2 cellular contexts compared by ENCODE assay signal in genomic region chr4:67871867-67872266, GRCh38.
TF ChIP-seq lines count a peak whose summit lies in the region.

No MANE protein-coding gene starts in this region.

TF ChIP-seq in WTC11, 78 proteins besides CTCF, POLR2A, EP300 and RAD21:
- no peak for TF ChIP-seq ZNF532 (CRISPR knock-in tag; IDR thresholded peaks at IDR 0.05; ENCODE audit: borderline replicate concordance)
- no peak for TF ChIP-seq ZNF263 (CRISPR knock-in tag; IDR thresholded peaks at IDR 0.05; ENCODE audit: low read depth)
- TF ChIP-seq ZNF425 (CRISPR knock-in tag; conservative IDR thresholded peaks at IDR 0.05) = no peak
- TF ChIP-seq, protein P1, sequence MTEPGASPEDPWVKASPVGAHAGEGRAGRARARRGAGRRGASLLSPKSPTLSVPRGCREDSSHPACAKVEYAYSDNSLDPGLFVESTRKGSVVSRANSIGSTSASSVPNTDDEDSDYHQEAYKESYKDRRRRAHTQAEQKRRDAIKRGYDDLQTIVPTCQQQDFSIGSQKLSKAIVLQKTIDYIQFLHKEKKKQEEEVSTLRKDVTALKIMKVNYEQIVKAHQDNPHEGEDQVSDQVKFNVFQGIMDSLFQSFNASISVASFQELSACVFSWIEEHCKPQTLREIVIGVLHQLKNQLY (CRISPR knock-in tag; IDR thresholded peaks at IDR 0.05) = no peak
- no peak for TF ChIP-seq ZNF396 (CRISPR knock-in tag; IDR thresholded peaks at IDR 0.05; ENCODE audit: borderline replicate concordance)
- no peak for TF ChIP-seq ZNF423 (CRISPR knock-in tag; IDR thresholded peaks at IDR 0.05)
- no peak for TF ChIP-seq CREB1 (CRISPR knock-in tag; IDR thresholded peaks at IDR 0.05)
- TF ChIP-seq EMX1 (CRISPR knock-in tag; IDR thresholded peaks at IDR 0.05) = no peak
TF ChIP-seq in WTC11: peak in this region for 0.

TF ChIP-seq in HepG2, 621 proteins besides CTCF, POLR2A, EP300 and RAD21:
- peak; percentile 50 for TF ChIP-seq STAG1 (CRISPR knock-in tag; IDR thresholded peaks at IDR 0.05)
- TF ChIP-seq, protein P2, sequence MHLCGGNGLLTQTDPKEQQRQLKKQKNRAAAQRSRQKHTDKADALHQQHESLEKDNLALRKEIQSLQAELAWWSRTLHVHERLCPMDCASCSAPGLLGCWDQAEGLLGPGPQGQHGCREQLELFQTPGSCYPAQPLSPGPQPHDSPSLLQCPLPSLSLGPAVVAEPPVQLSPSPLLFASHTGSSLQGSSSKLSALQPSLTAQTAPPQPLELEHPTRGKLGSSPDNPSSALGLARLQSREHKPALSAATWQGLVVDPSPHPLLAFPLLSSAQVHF (CRISPR knock-in tag; IDR thresholded peaks at IDR 0.05) = no peak
